Comparison of ENCODE assay signal across 8 cellular contexts in genomic region chr9:109110326-109111014, GRCh38. TPM values are rescaled to one million over a fixed set of nuclear protein-coding genes. Genes with fewer than 3 reads are reported as not detected.
DNase-seq lines count a peak whose midpoint lies in the region; ATAC-seq and TF ChIP-seq lines count a peak whose summit lies in the region.

No MANE protein-coding gene starts in this region.

- TF ChIP-seq RAD21 in liver (IDR thresholded peaks at IDR 0.05), result no peak

- WGBS in adrenal gland, 4 donors, result 20 to 32% (median 28%) methylated on average over 5 of the region's 5 CpGs
- WGBS in liver, result 58% methylated on average over 5 of the region's 5 CpGs

- H3K4me3 Mint-ChIP-seq in endothelial cell (ENCODE audit: unreplicated experiment), result no peak overlapping the region

- DNase-seq in Right ventricle myocardium inferior (ENCODE audit: missing footprints) (no peak), cardiac septum (ENCODE audit: low spot score) (no peak), adrenal gland (no peak), endothelial cell (ENCODE audit: low spot score) (no peak), NCI-H187 (lab: John Stamatoyannopoulos, UW) (no peak)
- no peak for DNase-seq in NK-92 treated with Interleukin-12 subunit alpha and Interleukin-12 subunit beta, amount 100 ng/mL, for 24 hours (lab: John Stamatoyannopoulos, UW)

- H3K36me3 ChIP-seq in adrenal gland (replicated peaks in 1 of 2), result peaks cover 0 to 3% of the 10 kb centered on the region in 2 donors
- peaks cover 0 to 2% (median under 1%) of the 10 kb centered on the region in 4 donors for H3K36me3 ChIP-seq in liver (ENCODE audit: control insufficient read depth in 4 of 4, insufficient read depth in 3 of 4, low read depth in 1 of 4, low read length in 3 of 4)

- H3K4me3 ChIP-seq in adrenal gland, result peak overlapping the region in 1 of 4 donors; percentile 1
- no peak overlapping the region for H3K4me3 ChIP-seq in liver (ENCODE audit: low read depth in 1 of 3, low read length in 3 of 3)

- no peak overlapping the region for H3K27ac Mint-ChIP-seq in endothelial cell (ENCODE audit: unreplicated experiment)

- H3K36me3 Mint-ChIP-seq in endothelial cell (ENCODE audit: low read depth, unreplicated experiment), result no peaks in the 10 kb centered on the region

- H3K9me3 ChIP-seq in adrenal gland (replicated peaks in 1 of 3), result no peaks in the 10 kb centered on the region
- H3K9me3 ChIP-seq in liver (ENCODE audit: control insufficient read depth in 4 of 4, low read length in 3 of 4), result no peaks in the 10 kb centered on the region

- H3K27me3 ChIP-seq in adrenal gland (no peaks in the 10 kb centered on the region), liver (ENCODE audit: control insufficient read depth in 4 of 4, insufficient read depth in 4 of 4, low read length in 3 of 4) (no peaks in the 10 kb centered on the region)

- H3K27ac ChIP-seq in adrenal gland, result peak overlapping the region; percentile 50 to 76 (median 64)
- peak overlapping the region; percentile 23 to 55 for H3K27ac ChIP-seq in liver (ENCODE audit: low read depth in 1 of 2, low read length in 2 of 2)

- intact Hi-C loops in Right ventricle myocardium inferior (cut with DNase I) (no loop called here), cardiac septum (cut with DNase I) (no loop called here), adrenal gland (cut with DNase I) (no loop called here)

- H3K4me1 ChIP-seq in adrenal gland (replicated peaks in 1 of 2), result peaks cover 65 to 100% of the 10 kb centered on the region in 2 donors
- H3K4me1 ChIP-seq in liver (ENCODE audit: control insufficient read depth in 4 of 4, insufficient read depth in 4 of 4, low read length in 3 of 4), result peaks cover 5 to 31% (median 14%) of the 10 kb centered on the region in 4 donors

- TF ChIP-seq CTCF in adrenal gland (IDR thresholded peaks at IDR 0.05), result no peak
- TF ChIP-seq CTCF in liver (IDR thresholded peaks at IDR 0.05; ENCODE audit: low read depth, low read length, missing input control), result no peak
- no peak for TF ChIP-seq CTCF in endothelial cell (IDR thresholded peaks at IDR 0.05; ENCODE audit: unreplicated experiment)

- H3K27me3 Mint-ChIP-seq in endothelial cell (ENCODE audit: unreplicated experiment), result no peaks in the 10 kb centered on the region

- ATAC-seq in Right ventricle myocardium inferior (peak; percentile 32), HG03354 (IDR thresholded peaks at IDR 0.05; ENCODE audit: poor library complexity, severe bottlenecking, unreplicated experiment) (peak; percentile 81)

- peaks cover 13% of the 10 kb centered on the region for H3K4me1 Mint-ChIP-seq in endothelial cell (ENCODE audit: unreplicated experiment)

- no peak overlapping the region for H3K9ac ChIP-seq in liver (ENCODE audit: low read depth in 1 of 2, low read length in 2 of 2)

- H3K9me3 Mint-ChIP-seq in endothelial cell (ENCODE audit: unreplicated experiment), result no peaks in the 10 kb centered on the region

- peak in 1 of 2 donors; percentile 19 for TF ChIP-seq POLR2A in adrenal gland (IDR thresholded peaks at IDR 0.05)

TF ChIP-seq in liver, 16 proteins besides CTCF, POLR2A, EP300 and RAD21:
- no peak for TF ChIP-seq RXRA (IDR thresholded peaks at IDR 0.05)
- no peak for TF ChIP-seq NR2F2 (IDR thresholded peaks at IDR 0.05)
- no peak for TF ChIP-seq REST (IDR thresholded peaks at IDR 0.05)
- TF ChIP-seq YY1 (IDR thresholded peaks at IDR 0.05), result no peak
- no peak for TF ChIP-seq ATF3 (IDR thresholded peaks at IDR 0.05)
- no peak for TF ChIP-seq MAX (IDR thresholded peaks at IDR 0.05)
- TF ChIP-seq FOXA1 (IDR thresholded peaks at IDR 0.05), result no peak
- TF ChIP-seq GABPA (IDR thresholded peaks at IDR 0.05 in 1 of 2, conservative IDR thresholded peaks at IDR 0.05 in 1 of 2), result no peak
- no peak for TF ChIP-seq ZBTB33 (IDR thresholded peaks at IDR 0.05)

RNA-seq across cellular contexts. Expression of gene TMEM245, which starts 9.3 kb away (rescaled TPM):
- 95.1 TPM for total RNA-seq in Right ventricle myocardium inferior
- 73.7 TPM for total RNA-seq in cardiac septum
- 100 to 1,000 TPM in 7 of 8 donors, 10 to 100 TPM in 1; 97.5 to 363 (median 206) TPM for total RNA-seq in adrenal gland
- polyA plus RNA-seq in adrenal gland, result 10 to 100 TPM; 23.6 to 79.5 (median 27.5) TPM
- 10 to 100 TPM; 45.3 to 75.3 TPM for total RNA-seq in liver
- 10 to 100 TPM; 13.7 to 17.0 TPM for polyA plus RNA-seq in liver
- 32.6 TPM for total RNA-seq in endothelial cell (ENCODE audit: unreplicated experiment)

RNA-seq across cellular contexts. Expression of gene FRRS1L, which starts 56.6 kb away (rescaled TPM):
- 1.8 TPM for total RNA-seq in Right ventricle myocardium inferior
- 0.81 TPM for total RNA-seq in cardiac septum
- 10 to 100 TPM; 12.1 to 24.8 (median 18.9) TPM for total RNA-seq in adrenal gland
- polyA plus RNA-seq in adrenal gland, result 10 to 100 TPM in 1 of 3 donors, 1 to 10 TPM in 2; 2.9 to 10.9 (median 4.0) TPM
- under 1 TPM; 0.08 to 0.51 TPM for total RNA-seq in liver
- not detected for polyA plus RNA-seq in liver
- 0.03 TPM for total RNA-seq in endothelial cell (ENCODE audit: unreplicated experiment)
